Comparison of ENCODE assay signal across 18 cellular contexts in genomic region chr7:134188311-134188710, GRCh38.
"Had no signal": no experiment of that assay in that cellular context is flagged by ENCODE, and none has a peak within 500 bp of the region (broad histone marks: within the 10 kb centered on the region; RNA-seq: fewer than 3 reads in every experiment).

No MANE protein-coding gene starts in this region.

- H3K4me1 ChIP-seq: tibial artery, upper lobe of right lung, vagina had no signal

- H3K27ac ChIP-seq: hepatocyte, neutrophil, spleen, tibial artery, upper lobe of right lung, vagina had no signal

- H3K27me3 ChIP-seq: hepatocyte, neutrophil, spleen, tibial artery, upper lobe of right lung, vagina had no signal

- H3K4me3 ChIP-seq: hepatocyte, mucosa of descending colon, spleen, tibial artery, upper lobe of right lung, vagina had no signal

- H3K9me3 ChIP-seq: mucosa of descending colon, neutrophil, spleen, tibial artery, upper lobe of right lung, vagina had no signal

- H3K36me3 ChIP-seq: neutrophil, spleen, tibial artery, upper lobe of right lung, vagina had no signal

- H2AFZ ChIP-seq: hepatocyte had no signal

- H3K4me2 ChIP-seq: hepatocyte had no signal

- H3K79me2 ChIP-seq: hepatocyte had no signal

- DNase-seq: effector memory CD8-positive, alpha-beta T cell; foreskin melanocyte; head of caudate nucleus; kidney glomerular epithelial cell; mucosa of descending colon; naive thymus-derived CD8-positive, alpha-beta T cell; spleen; stimulated activated CD4-positive, alpha-beta T cell treated with anti-CD3 and anti-CD28 coated beads, Interleukin-15, amount 100 ng/mL, for 24 hours; stimulated activated CD4-positive, alpha-beta T cell treated with anti-CD3 and anti-CD28 coated beads, Interleukin-1b, Interleukin-23, amount 100 ng/mL, for 48 hours; stimulated activated CD4-positive, alpha-beta T cell treated with anti-CD3 and anti-CD28 coated beads, Interleukin-4, amount 100 ng/mL, for 24 hours; tibial artery; upper lobe of right lung had no signal

- ATAC-seq: effector memory CD8-positive, alpha-beta T cell; left lobe of liver; mucosa of descending colon; naive thymus-derived CD8-positive, alpha-beta T cell; sciatic nerve; stimulated activated memory B cell treated with anti-CD40 and anti-IgM and Interleukin-4, amounts not matched to agents 10 μg/mL and 1 μg/mL and 100 μg/mL, for 72 hours; upper lobe of right lung had no signal
